Comparison of ENCODE assay signal across 11 cellular contexts in genomic region chr5:151449288-151449687, GRCh38. TPM values are rescaled to one million over a fixed set of nuclear protein-coding genes. Genes with fewer than 3 reads are reported as not detected.
DNase-seq lines count a peak whose midpoint lies in the region; ATAC-seq and TF ChIP-seq lines count a peak whose summit lies in the region.
"Had no signal": no experiment of that assay in that cellular context is flagged by ENCODE, and none has a peak within 500 bp of the region (broad histone marks: within the 10 kb centered on the region; RNA-seq: fewer than 3 reads in every experiment).

No MANE protein-coding gene starts in this region.

- no peak for TF ChIP-seq EP300 in suprapubic skin (IDR thresholded peaks at IDR 0.05)

- peaks cover 20% of the 10 kb centered on the region for H3K4me1 ChIP-seq in suprapubic skin

- H3K9me3 ChIP-seq in suprapubic skin, result no peaks in the 10 kb centered on the region
- H3K9me3 ChIP-seq: right atrium auricular region had no signal

- H3K4me3 Mint-ChIP-seq in activated naive CD4-positive, alpha-beta T cell treated with anti-CD3 and anti-CD28 coated beads for 36 hours, result peak overlapping the region; percentile 96

- no peaks in the 10 kb centered on the region for H3K9me3 Mint-ChIP-seq in activated naive CD4-positive, alpha-beta T cell treated with anti-CD3 and anti-CD28 coated beads for 36 hours

- TF ChIP-seq CTCF in VCaP (conservative IDR thresholded peaks at IDR 0.05), result 0 out of 2 replicates have a peak, but pooled peaks have one; percentile 10
- no peak for TF ChIP-seq CTCF in fibroblast of villous mesenchyme (IDR thresholded peaks at IDR 0.05; ENCODE audit: insufficient read depth, low read depth, low read length)
- TF ChIP-seq CTCF in suprapubic skin (IDR thresholded peaks at IDR 0.05), result no peak

- CTCF ChIA-PET in activated naive CD4-positive, alpha-beta T cell treated with anti-CD3 and anti-CD28 coated beads for 36 hours (lab: Charles Lee), result interaction anchor here (2.6 to 3.8 kb wide), 3 partner anchors 51 to 202 kb away, joined by 18 to 45 read pairs (median 20); no protein-coding TSS in a partner anchor

- H3K27ac ChIP-seq in VCaP (peak overlapping the region; percentile 86), suprapubic skin (no peak overlapping the region)
- H3K27ac ChIP-seq: right atrium auricular region had no signal

- H3K27me3 ChIP-seq in suprapubic skin, result no peaks in the 10 kb centered on the region
- H3K27me3 ChIP-seq: right atrium auricular region had no signal

- H3K4me1 Mint-ChIP-seq in activated naive CD4-positive, alpha-beta T cell treated with anti-CD3 and anti-CD28 coated beads for 36 hours (ENCODE audit: low read depth), result peaks cover 15% of the 10 kb centered on the region

- no peak for TF ChIP-seq POLR2A in suprapubic skin (IDR thresholded peaks at IDR 0.05)

- H3K4me3 ChIP-seq in fibroblast of villous mesenchyme (ENCODE audit: low read depth, low read length) (no peak overlapping the region), suprapubic skin (peak overlapping the region; percentile 74)

- H3K36me3 ChIP-seq in suprapubic skin, result no peaks in the 10 kb centered on the region
- H3K36me3 ChIP-seq: right atrium auricular region had no signal

- H3K27me3 Mint-ChIP-seq in activated naive CD4-positive, alpha-beta T cell treated with anti-CD3 and anti-CD28 coated beads for 36 hours (ENCODE audit: low read depth), result no peaks in the 10 kb centered on the region

- H3K27ac Mint-ChIP-seq in activated naive CD4-positive, alpha-beta T cell treated with anti-CD3 and anti-CD28 coated beads for 36 hours, result no peak overlapping the region

- WGBS in suprapubic skin, result 68% methylated on average over 7 of the region's 7 CpGs

- intact Hi-C loops in activated naive CD4-positive, alpha-beta T cell treated with anti-CD3 and anti-CD28 coated beads for 36 hours (cut with micrococcal nuclease), result loop anchor here (5.0 to 10.0 kb wide), 3 partner anchors 227 to 308 kb away; partner anchors contain the start of genes ANXA6, ATOX1 and CCDC69

- no peaks in the 10 kb centered on the region for H3K36me3 Mint-ChIP-seq in activated naive CD4-positive, alpha-beta T cell treated with anti-CD3 and anti-CD28 coated beads for 36 hours (ENCODE audit: low read depth)

- no peak for ATAC-seq in HG03520 (IDR thresholded peaks at IDR 0.05; ENCODE audit: unreplicated experiment)
- ATAC-seq: left colon, Panc1 had no signal

- DNase-seq in activated naive CD4-positive, alpha-beta T cell treated with anti-CD3 and anti-CD28 coated beads for 36 hours, result no peak
- DNase-seq in activated naive CD4-positive, alpha-beta T cell (lab: John Stamatoyannopoulos, UW), result no peak
- peak; percentile 4 for DNase-seq in fibroblast of villous mesenchyme (ENCODE audit: low read depth)
- DNase-seq in suprapubic skin (ENCODE audit: low spot score in 2 of 2), result no peak
- DNase-seq in RKO (ENCODE audit: low spot score), result no peak
- no peak for DNase-seq in NCI-H1436 treated with DMSO at 0.1 percent for 48 hours (lab: John Stamatoyannopoulos, UW)
- DNase-seq: left colon had no signal

RNA-seq across cellular contexts. Expression of gene SLC36A1, which starts 1.9 kb away (rescaled TPM):
- 1 to 10 TPM; 2.6 to 3.1 TPM for total RNA-seq in activated naive CD4-positive, alpha-beta T cell treated with anti-CD3 and anti-CD28 coated beads for 36 hours
- total RNA-seq in fibroblast of villous mesenchyme (10.4 and 12.2 TPM in 2 replicates), suprapubic skin (10 to 100 TPM in 1 of 4 donors, 1 to 10 TPM in 3; 7.2 to 16.5 (median 8.1) TPM)
